Comparison of ENCODE assay signal across 1 cellular context in genomic region chr2:71458413-71459083, GRCh38.
TF ChIP-seq lines count a peak whose summit lies in the region.

No MANE protein-coding gene starts in this region.

TF ChIP-seq in HepG2, 621 proteins besides CTCF, POLR2A, EP300 and RAD21:
- no peak for TF ChIP-seq ZNF280B (CRISPR knock-in tag; IDR thresholded peaks at IDR 0.05; ENCODE audit: borderline replicate concordance)
- TF ChIP-seq, protein P1, sequence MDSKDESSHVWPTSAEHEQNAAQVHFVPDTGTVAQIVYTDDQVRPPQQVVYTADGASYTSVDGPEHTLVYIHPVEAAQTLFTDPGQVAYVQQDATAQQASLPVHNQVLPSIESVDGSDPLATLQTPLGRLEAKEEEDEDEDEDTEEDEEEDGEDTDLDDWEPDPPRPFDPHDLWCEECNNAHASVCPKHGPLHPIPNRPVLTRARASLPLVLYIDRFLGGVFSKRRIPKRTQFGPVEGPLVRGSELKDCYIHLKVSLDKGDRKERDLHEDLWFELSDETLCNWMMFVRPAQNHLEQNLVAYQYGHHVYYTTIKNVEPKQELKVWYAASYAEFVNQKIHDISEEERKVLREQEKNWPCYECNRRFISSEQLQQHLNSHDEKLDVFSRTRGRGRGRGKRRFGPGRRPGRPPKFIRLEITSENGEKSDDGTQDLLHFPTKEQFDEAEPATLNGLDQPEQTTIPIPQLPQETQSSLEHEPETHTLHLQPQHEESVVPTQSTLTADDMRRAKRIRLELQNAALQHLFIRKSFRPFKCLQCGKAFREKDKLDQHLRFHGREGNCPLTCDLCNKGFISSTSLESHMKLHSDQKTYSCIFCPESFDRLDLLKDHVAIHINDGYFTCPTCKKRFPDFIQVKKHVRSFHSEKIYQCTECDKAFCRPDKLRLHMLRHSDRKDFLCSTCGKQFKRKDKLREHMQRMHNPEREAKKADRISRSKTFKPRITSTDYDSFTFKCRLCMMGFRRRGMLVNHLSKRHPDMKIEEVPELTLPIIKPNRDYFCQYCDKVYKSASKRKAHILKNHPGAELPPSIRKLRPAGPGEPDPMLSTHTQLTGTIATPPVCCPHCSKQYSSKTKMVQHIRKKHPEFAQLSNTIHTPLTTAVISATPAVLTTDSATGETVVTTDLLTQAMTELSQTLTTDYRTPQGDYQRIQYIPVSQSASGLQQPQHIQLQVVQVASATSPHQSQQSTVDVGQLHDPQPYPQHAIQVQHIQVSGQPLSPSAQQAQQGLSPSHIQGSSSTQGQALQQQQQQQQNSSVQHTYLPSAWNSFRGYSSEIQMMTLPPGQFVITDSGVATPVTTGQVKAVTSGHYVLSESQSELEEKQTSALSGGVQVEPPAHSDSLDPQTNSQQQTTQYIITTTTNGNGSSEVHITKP (CRISPR knock-in tag; IDR thresholded peaks at IDR 0.05; ENCODE audit: low read depth), result no peak
- TF ChIP-seq ZNF790 (CRISPR knock-in tag; IDR thresholded peaks at IDR 0.05; ENCODE audit: borderline replicate concordance), result no peak
- no peak for TF ChIP-seq ATAD3A (CRISPR knock-in tag; IDR thresholded peaks at IDR 0.05)
